21 cellular contexts compared by ENCODE assay signal in genomic region chr11:120021978-120022377, GRCh38.
"Had no signal": no experiment of that assay in that cellular context is flagged by ENCODE, and none has a peak within 500 bp of the region (broad histone marks: within the 10 kb centered on the region; RNA-seq: fewer than 3 reads in every experiment).

No MANE protein-coding gene starts in this region.

- H3K9me3 ChIP-seq: left lung, ovary, right lobe of liver, suprapubic skin had no signal

- H3K9me3 Mint-ChIP-seq: effector memory CD8-positive, alpha-beta T cell; naive thymus-derived CD8-positive, alpha-beta T cell; nephron progenitor cell; stimulated activated naive B cell treated with anti-CD40 and anti-IgM and Interleukin-4, amounts not matched to agents 10 μg/mL and 1 μg/mL and 100 μg/mL, for 72 hours; stimulated activated naive CD8-positive, alpha-beta T cell treated with anti-CD3 and anti-CD28 coated beads, Interleukin-15, Interleukin-2, amounts not matched to agents 100 ng/mL and 50 ng/mL, for 24 hours; type B pancreatic cell had no signal

- H3K4me3 Mint-ChIP-seq: effector memory CD8-positive, alpha-beta T cell; naive thymus-derived CD8-positive, alpha-beta T cell; nephron progenitor cell; stimulated activated naive B cell treated with anti-CD40 and anti-IgM and Interleukin-4, amounts not matched to agents 10 μg/mL and 1 μg/mL and 100 μg/mL, for 72 hours; stimulated activated naive CD8-positive, alpha-beta T cell treated with anti-CD3 and anti-CD28 coated beads, Interleukin-15, Interleukin-2, amounts not matched to agents 100 ng/mL and 50 ng/mL, for 24 hours; type B pancreatic cell had no signal

- DNase-seq: dermis blood vessel endothelial cell; effector memory CD8-positive, alpha-beta T cell; kidney; left lung; mesenchymal stem cell; midbrain; naive thymus-derived CD8-positive, alpha-beta T cell; nephron progenitor cell; nucleus accumbens; ovary; retina; right lobe of liver; small intestine; stimulated activated CD4-positive, alpha-beta T cell treated with anti-CD3 and anti-CD28 coated beads, Interleukin-15, amount 100 ng/mL, for 24 hours; stimulated activated CD4-positive, alpha-beta T cell treated with anti-CD3 and anti-CD28 coated beads, Interleukin-2, amount 100 ng/mL, for 48 hours; stimulated activated naive B cell treated with anti-CD40 and anti-IgM and Interleukin-4, amounts not matched to agents 10 μg/mL and 1 μg/mL and 100 μg/mL, for 72 hours had no signal

- H3K36me3 ChIP-seq: left lung, ovary, right lobe of liver, suprapubic skin had no signal

- H3K27me3 ChIP-seq: ovary, right lobe of liver had no signal

- H3K4me3 ChIP-seq: coronary artery, left lung, ovary, right lobe of liver, suprapubic skin had no signal

- FAIRE-seq: frontal cortex, kidney, small intestine had no signal

- H3K27ac Mint-ChIP-seq: effector memory CD8-positive, alpha-beta T cell; naive thymus-derived CD8-positive, alpha-beta T cell; nephron progenitor cell; stimulated activated naive B cell treated with anti-CD40 and anti-IgM and Interleukin-4, amounts not matched to agents 10 μg/mL and 1 μg/mL and 100 μg/mL, for 72 hours; stimulated activated naive CD8-positive, alpha-beta T cell treated with anti-CD3 and anti-CD28 coated beads, Interleukin-15, Interleukin-2, amounts not matched to agents 100 ng/mL and 50 ng/mL, for 24 hours had no signal

- H3K4me1 ChIP-seq: left lung, right lobe of liver, suprapubic skin had no signal

- H3K27ac ChIP-seq: coronary artery, left lung, ovary, right lobe of liver, suprapubic skin had no signal

- H3K36me3 Mint-ChIP-seq: naive thymus-derived CD8-positive, alpha-beta T cell; stimulated activated naive B cell treated with anti-CD40 and anti-IgM and Interleukin-4, amounts not matched to agents 10 μg/mL and 1 μg/mL and 100 μg/mL, for 72 hours; type B pancreatic cell had no signal

- H3K4me1 Mint-ChIP-seq: stimulated activated naive B cell treated with anti-CD40 and anti-IgM and Interleukin-4, amounts not matched to agents 10 μg/mL and 1 μg/mL and 100 μg/mL, for 72 hours had no signal

- H3K27me3 Mint-ChIP-seq: type B pancreatic cell had no signal
